Comparison of ENCODE assay signal across 22 cellular contexts in genomic region chr1:201636065-201636464, GRCh38.
A peak's percentile ranks its signal among the peaks of the same experiment; 100 is the strongest.
DNase-seq lines count a peak whose midpoint lies in the region; TF ChIP-seq lines count a peak whose summit lies in the region.
"Had no signal": no experiment of that assay in that cellular context is flagged by ENCODE, and none has a peak within 500 bp of the region (broad histone marks: within the 10 kb centered on the region; RNA-seq: fewer than 3 reads in every experiment).

No MANE protein-coding gene starts in this region.

- H2AFZ ChIP-seq in neural cell (ENCODE audit: low read depth, low read length): no peak overlapping the region

- peak overlapping the region; percentile 73 for H3K4me3 Mint-ChIP-seq in endothelial cell (ENCODE audit: unreplicated experiment)
- H3K4me3 Mint-ChIP-seq: activated B cell treated with CpG ODN at 0.5 μM for 24 hours; activated naive CD8-positive, alpha-beta T cell treated with anti-CD3 and anti-CD28 coated beads, Interleukin-2, amount 10 ng/mL, durations not matched to agents 7 days and 5 days; CD4-positive, alpha-beta memory T cell; stimulated activated naive CD8-positive, alpha-beta T cell treated with anti-CD3 and anti-CD28 coated beads, Interleukin-15, Interleukin-2, amounts not matched to agents 100 ng/mL and 50 ng/mL, for 24 hours had no signal

- H3K9me3 ChIP-seq in AG04450 (ENCODE audit: control insufficient read depth, insufficient read depth, low read length): no peaks in the 10 kb centered on the region
- H3K9me3 ChIP-seq in HUES48 (ENCODE audit: control insufficient read depth, insufficient read depth, low read length): no peaks in the 10 kb centered on the region
- no peaks in the 10 kb centered on the region for H3K9me3 ChIP-seq in neural cell (ENCODE audit: low read length)
- H3K9me3 ChIP-seq: lower lobe of right lung had no signal

- POLR2A ChIA-PET in AG04450 (lab: Yijun Ruan, JAX): interaction anchor here (0.9 to 3.0 kb wide), 5 partner anchors 11 to 73 kb away, joined by 4 to 25 read pairs (median 9); no protein-coding TSS in a partner anchor

- H3K27ac ChIP-seq in AG04450 (ENCODE audit: low read depth, low read length) (peak overlapping the region; percentile 87), HUES48 (ENCODE audit: low read depth, low read length) (peak overlapping the region; percentile 73), neural cell (ENCODE audit: low read length) (peak overlapping the region; percentile 14)
- H3K27ac ChIP-seq: lower lobe of right lung had no signal

- TF ChIP-seq EP300 in neural cell (conservative IDR thresholded peaks at IDR 0.05; ENCODE audit: poor library complexity, severe bottlenecking): no peak

- peaks cover 7% of the 10 kb centered on the region for H3K27me3 Mint-ChIP-seq in endothelial cell (ENCODE audit: unreplicated experiment)
- H3K27me3 Mint-ChIP-seq: activated B cell treated with CpG ODN at 0.5 μM for 24 hours; stimulated activated naive CD8-positive, alpha-beta T cell treated with anti-CD3 and anti-CD28 coated beads, Interleukin-15, Interleukin-2, amounts not matched to agents 100 ng/mL and 50 ng/mL, for 24 hours had no signal

- H3K9ac ChIP-seq in HUES48 (ENCODE audit: low read depth, low read length) (no peak overlapping the region), neural cell (ENCODE audit: low read length) (peak overlapping the region; percentile 14)

- H3K9me2 ChIP-seq in neural cell (ENCODE audit: insufficient read depth, low read length): no peaks in the 10 kb centered on the region

- H3K27me3 ChIP-seq in AG04450 (ENCODE audit: control insufficient read depth, insufficient read depth, low read length): no peaks in the 10 kb centered on the region
- H3K27me3 ChIP-seq in HUES48 (ENCODE audit: control insufficient read depth, insufficient read depth, low read length): no peaks in the 10 kb centered on the region
- H3K27me3 ChIP-seq in neural cell (ENCODE audit: insufficient read depth, low read depth, low read length): no peaks in the 10 kb centered on the region

- H3K4me1 Mint-ChIP-seq in endothelial cell (ENCODE audit: unreplicated experiment): peaks cover 38% of the 10 kb centered on the region
- H3K4me1 Mint-ChIP-seq: activated B cell treated with CpG ODN at 0.5 μM for 24 hours; activated naive CD8-positive, alpha-beta T cell treated with anti-CD3 and anti-CD28 coated beads, Interleukin-2, amount 10 ng/mL, durations not matched to agents 7 days and 5 days; CD4-positive, alpha-beta memory T cell had no signal

- no peaks in the 10 kb centered on the region for H3K9me3 Mint-ChIP-seq in endothelial cell (ENCODE audit: unreplicated experiment)
- H3K9me3 Mint-ChIP-seq: activated B cell treated with CpG ODN at 0.5 μM for 24 hours; activated naive CD8-positive, alpha-beta T cell treated with anti-CD3 and anti-CD28 coated beads, Interleukin-2, amount 10 ng/mL, durations not matched to agents 7 days and 5 days; CD4-positive, alpha-beta memory T cell; stimulated activated naive CD8-positive, alpha-beta T cell treated with anti-CD3 and anti-CD28 coated beads, Interleukin-15, Interleukin-2, amounts not matched to agents 100 ng/mL and 50 ng/mL, for 24 hours had no signal

- H3K36me3 ChIP-seq in HUES48 (ENCODE audit: control insufficient read depth, insufficient read depth, low read length) (no peaks in the 10 kb centered on the region), neural cell (ENCODE audit: insufficient read depth, low read length) (no peaks in the 10 kb centered on the region)
- H3K36me3 ChIP-seq: lower lobe of right lung had no signal

- H3K27ac Mint-ChIP-seq in endothelial cell (ENCODE audit: unreplicated experiment): peak overlapping the region; percentile 94
- H3K27ac Mint-ChIP-seq: activated B cell treated with CpG ODN at 0.5 μM for 24 hours; activated naive CD8-positive, alpha-beta T cell treated with anti-CD3 and anti-CD28 coated beads, Interleukin-2, amount 10 ng/mL, durations not matched to agents 7 days and 5 days; CD4-positive, alpha-beta memory T cell; stimulated activated naive CD8-positive, alpha-beta T cell treated with anti-CD3 and anti-CD28 coated beads, Interleukin-15, Interleukin-2, amounts not matched to agents 100 ng/mL and 50 ng/mL, for 24 hours had no signal

- H3K4me3 ChIP-seq in AG04450 (ENCODE audit: low read depth, low read length): no peak overlapping the region
- no peak overlapping the region for H3K4me3 ChIP-seq in HUES48 (ENCODE audit: low read depth, low read length)
- no peak overlapping the region for H3K4me3 ChIP-seq in neural cell (ENCODE audit: low read length)
- H3K4me3 ChIP-seq: lower lobe of right lung had no signal

- H3K36me3 Mint-ChIP-seq in endothelial cell (ENCODE audit: low read depth, unreplicated experiment): peaks cover 25% of the 10 kb centered on the region
- H3K36me3 Mint-ChIP-seq: activated naive CD8-positive, alpha-beta T cell treated with anti-CD3 and anti-CD28 coated beads, Interleukin-2, amount 10 ng/mL, durations not matched to agents 7 days and 5 days; CD4-positive, alpha-beta memory T cell had no signal

- peaks cover 16% of the 10 kb centered on the region for H3K4me1 ChIP-seq in HUES48 (ENCODE audit: control insufficient read depth, insufficient read depth, low read length)

- no peaks in the 10 kb centered on the region for H3F3A ChIP-seq in neural cell (ENCODE audit: insufficient read depth, low read length, poor library complexity, severe bottlenecking)

- TF ChIP-seq CTCF in AG04450 (IDR thresholded peaks at IDR 0.05; ENCODE audit: low read depth, low read length) (no peak), endothelial cell (IDR thresholded peaks at IDR 0.05; ENCODE audit: unreplicated experiment) (no peak), neural cell (IDR thresholded peaks at IDR 0.05; ENCODE audit: poor library complexity, severe bottlenecking) (no peak), GM20000 (IDR thresholded peaks at IDR 0.05; ENCODE audit: extremely low read depth, missing control alignments) (no peak)

- no peak for TF ChIP-seq RAD21 in neural cell (conservative IDR thresholded peaks at IDR 0.05)

- CTCF ChIA-PET in AG04450 (lab: Charles Lee): interaction anchor here (1.2 to 2.0 kb wide), 5 partner anchors 73 to 157 kb away, joined by 3 to 7 read pairs (median 4); no protein-coding TSS in a partner anchor

- H4K20me1 ChIP-seq in neural cell (ENCODE audit: insufficient read depth): no peaks in the 10 kb centered on the region

- H3K4me2 ChIP-seq in neural cell (ENCODE audit: low read length): no peak overlapping the region

- H3K79me2 ChIP-seq in neural cell (replicated peaks; ENCODE audit: insufficient read depth, low read length): peaks cover 3% of the 10 kb centered on the region

- DNase-seq in AG04450 (ENCODE audit: low read depth, low spot score): no peak
- no peak for DNase-seq in endothelial cell (ENCODE audit: low spot score)
- DNase-seq in activated CD4-positive, alpha-beta T cell treated with anti-CD3 and anti-CD28 coated beads, Interleukin-2, amount 50 U/mL, for 1 hour: no peak
- no peak for DNase-seq in Kasumi-1 (lab: John Stamatoyannopoulos, UW)
- no peak for DNase-seq in GM20000 (ENCODE audit: low spot score)
- DNase-seq: activated B cell treated with CpG ODN at 0.5 μM for 24 hours; activated CD4-positive, alpha-beta T cell treated with anti-CD3 and anti-CD28 coated beads, Interleukin-2, amount 50 U/mL, for 48 hours; activated CD8-positive, alpha-beta memory T cell treated with anti-CD3 and anti-CD28 coated beads, Interleukin-2, amount 50 U/mL, for 4 hours; activated naive CD8-positive, alpha-beta T cell treated with anti-CD3 and anti-CD28 coated beads, Interleukin-2, amount 10 ng/mL, durations not matched to agents 7 days and 5 days; CD4-positive, alpha-beta memory T cell; DMS 273 treated with DMSO at 0.1 percent for 48 hours; effector CD4-positive, alpha-beta T cell; hippocampal formation; lower lobe of right lung; NCI-H1417; NCI-H2081 treated with DMSO at 0.1 percent for 48 hours; PC-3; stimulated activated CD4-positive, alpha-beta T cell treated with anti-CD3 and anti-CD28 coated beads, Interleukin-12 subunit alpha, Interleukin-12 subunit beta, amount 100 ng/mL, for 4 hours; stimulated activated CD4-positive, alpha-beta T cell treated with anti-CD3 and anti-CD28 coated beads, Interleukin-4, amount 100 ng/mL, for 4 hours had no signal

TF ChIP-seq in neural cell, 6 proteins besides CTCF, POLR2A, EP300 and RAD21:
- TF ChIP-seq SMC3 (conservative IDR thresholded peaks at IDR 0.05; ENCODE audit: poor library complexity) (no peak), MXI1 (conservative IDR thresholded peaks at IDR 0.05; ENCODE audit: poor library complexity, severe bottlenecking) (no peak), POLR2AphosphoS5 (IDR thresholded peaks at IDR 0.05) (no peak), REST (IDR thresholded peaks at IDR 0.05; ENCODE audit: borderline replicate concordance) (no peak), EZH2 (IDR thresholded peaks at IDR 0.05; ENCODE audit: borderline replicate concordance, insufficient read depth, low read length, poor library complexity, severe bottlenecking) (no peak), TAF1 (IDR thresholded peaks at IDR 0.05; ENCODE audit: low read depth) (no peak)

Comparison
In these comparisons a context has a peak if more than half of its experiments do, and no peak if none do; other contexts are left out.
1. H3K27ac ChIP-seq: peak in every context shown above with its lines; median percentile 87 in AG04450; 73 in HUES48; 14 in neural cell.